Comparison of ENCODE assay signal across 1 cellular context in genomic region chr17:40461774-40462342, GRCh38.
TF ChIP-seq lines count a peak whose summit lies in the region.

No MANE protein-coding gene starts in this region.

TF ChIP-seq in IMR-90, 13 proteins besides CTCF, POLR2A, EP300 and RAD21:
- TF ChIP-seq RFX5 (IDR thresholded peaks at IDR 0.05; ENCODE audit: low read depth, low read length) (no peak), SMC3 (IDR thresholded peaks at IDR 0.05; ENCODE audit: low read depth, low read length) (no peak), USF2 (IDR thresholded peaks at IDR 0.05; ENCODE audit: low read depth, low read length) (no peak), FOS (IDR thresholded peaks at IDR 0.05; ENCODE audit: low read depth, low read length) (no peak), MAZ (IDR thresholded peaks at IDR 0.05; ENCODE audit: borderline replicate concordance, low read depth, low read length) (peak; percentile 35; the same call in 1 of the 2 replicates), CEBPB (IDR thresholded peaks at IDR 0.05; ENCODE audit: low read depth, low read length) (no peak), ELK1 (IDR thresholded peaks at IDR 0.05; ENCODE audit: borderline replicate concordance, low read depth, low read length) (no peak)
TF ChIP-seq in IMR-90: peak in this region for 1.
